1 cellular context compared by ENCODE assay signal in the genomic region with DNA sequence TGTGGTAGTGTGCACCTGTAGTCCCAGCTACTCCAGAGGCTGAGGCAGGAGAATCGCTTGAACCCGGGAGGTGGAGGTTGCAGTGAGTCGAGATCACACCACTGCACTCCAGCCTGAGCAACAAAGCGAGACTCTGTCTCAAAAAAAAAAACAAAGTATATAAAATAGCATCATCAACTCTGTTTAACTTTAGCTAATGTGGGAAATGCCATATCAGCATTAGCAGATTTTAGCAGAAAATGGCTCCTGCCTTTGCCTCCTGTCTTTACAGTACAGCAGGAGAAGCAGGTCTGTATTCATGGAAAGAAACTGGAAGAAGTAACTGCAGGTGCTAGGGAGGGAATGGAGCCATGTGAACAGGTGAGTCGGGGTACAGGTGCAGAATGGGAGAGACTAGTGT. TPM values are rescaled to one million over a fixed set of nuclear protein-coding genes. Genes with fewer than 3 reads are reported as not detected.
"Had no signal": no experiment of that assay in that cellular context is flagged by ENCODE, and none has a peak within 500 bp of the region (broad histone marks: within the 10 kb centered on the region; RNA-seq: fewer than 3 reads in every experiment).

No MANE protein-coding gene starts in this region.

RNA-seq across cellular contexts. Expression of a gene that starts 52.6 kb away (rescaled TPM):
- polyA plus RNA-seq: cardiac muscle cell had no signal
